Comparison of ENCODE assay signal across 16 cellular contexts in genomic region chr6:19408331-19408730, GRCh38.
A peak's percentile ranks its signal among the peaks of the same experiment; 100 is the strongest.
DNase-seq lines count a peak whose midpoint lies in the region; TF ChIP-seq lines count a peak whose summit lies in the region.
"Had no signal": no experiment of that assay in that cellular context is flagged by ENCODE, and none has a peak within 500 bp of the region (broad histone marks: within the 10 kb centered on the region; RNA-seq: fewer than 3 reads in every experiment).

No MANE protein-coding gene starts in this region.

- no peaks in the 10 kb centered on the region for H3K27me3 ChIP-seq in GM23248 (replicated peaks; ENCODE audit: insufficient read depth)
- H3K27me3 ChIP-seq: BLaER1 treated with 17β-estradiol and CSF1 and Interleukin-3, amounts not matched to agents 10 nM and 100 nM had no signal

- peaks cover 24% of the 10 kb centered on the region for H3K4me1 ChIP-seq in GM23248 (ENCODE audit: insufficient read depth)
- H3K4me1 ChIP-seq: BLaER1 treated with 17β-estradiol and CSF1 and Interleukin-3, amounts not matched to agents 10 nM and 100 nM; HAP-1 had no signal

- TF ChIP-seq CTCF in chondrocyte (IDR thresholded peaks at IDR 0.05) (no peak), fibroblast of villous mesenchyme (IDR thresholded peaks at IDR 0.05; ENCODE audit: insufficient read depth, low read depth, low read length) (no peak)

- 37% methylated on average over 3 of the region's 3 CpGs for WGBS in GM23248 (ENCODE audit: low coverage in 1 of 2, low lambda C conversion rate in 2 of 2, missing lambda C conversion rate in 2 of 2), 2 experiments

- peak; percentile 27 for DNase-seq in GM23248
- DNase-seq in NCI-H446 (lab: John Stamatoyannopoulos, UW) = peak; percentile 79 to 87
- no peak for DNase-seq in chondrocyte (ENCODE audit: low spot score)
- peak; percentile 11 for DNase-seq in fibroblast of villous mesenchyme (ENCODE audit: low read depth)
- DNase-seq in NCI-H345 (lab: John Stamatoyannopoulos, UW) = no peak
- DNase-seq in AML-193 (lab: John Stamatoyannopoulos, UW) = no peak
- no peak for DNase-seq in NCI-H1092 (lab: John Stamatoyannopoulos, UW)
- DNase-seq: DMS153; NCI-H1417; NCI-H2107; NCI-H510A; NK-92 treated with Interleukin-12 subunit alpha and Interleukin-12 subunit beta, amount 100 ng/mL, for 24 hours; OCI-M1 had no signal

- H3K4me1 Mint-ChIP-seq in chondrocyte (ENCODE audit: low read depth) = peaks cover 33% of the 10 kb centered on the region

- H3K9me3 ChIP-seq in GM23248 (ENCODE audit: low read depth) = no peaks in the 10 kb centered on the region
- H3K9me3 ChIP-seq: HAP-1 had no signal

- in situ Hi-C loops in GM23248 (cut with MboI) = no loop called here

- H3K79me2 ChIP-seq in GM23248 (ENCODE audit: insufficient read depth) = no peaks in the 10 kb centered on the region

- no peak overlapping the region for H3K9ac ChIP-seq in GM23248
- H3K9ac ChIP-seq: BLaER1 treated with 17β-estradiol and CSF1 and Interleukin-3, amounts not matched to agents 10 nM and 100 nM had no signal

- peaks cover 22% of the 10 kb centered on the region for H3K36me3 Mint-ChIP-seq in chondrocyte (ENCODE audit: low read depth)

- no peak overlapping the region for H3K4me2 ChIP-seq in GM23248 (ENCODE audit: unreplicated experiment)
- H3K4me2 ChIP-seq: BLaER1 treated with 17β-estradiol and CSF1 and Interleukin-3, amounts not matched to agents 10 nM and 100 nM had no signal

- peak overlapping the region; percentile 9 for H3K4me3 Mint-ChIP-seq in chondrocyte (ENCODE audit: unreplicated experiment)

- no peak overlapping the region for H2AFZ ChIP-seq in GM23248

- no peaks in the 10 kb centered on the region for H4K20me1 ChIP-seq in GM23248 (ENCODE audit: insufficient read depth)
- H4K20me1 ChIP-seq: BLaER1 treated with 17β-estradiol and CSF1 and Interleukin-3, amounts not matched to agents 10 nM and 100 nM had no signal

- H3K27ac Mint-ChIP-seq in chondrocyte (ENCODE audit: unreplicated experiment) = peak overlapping the region; percentile 80

- H3K9me3 Mint-ChIP-seq in chondrocyte (ENCODE audit: low read depth) = peaks cover 39% of the 10 kb centered on the region

- H3K4me3 ChIP-seq in GM23248 = no peak overlapping the region
- no peak overlapping the region for H3K4me3 ChIP-seq in fibroblast of villous mesenchyme (ENCODE audit: low read depth, low read length)
- H3K4me3 ChIP-seq: BLaER1 treated with 17β-estradiol and CSF1 and Interleukin-3, amounts not matched to agents 10 nM and 100 nM; GM12878; HAP-1 had no signal

- no peaks in the 10 kb centered on the region for H3K27me3 Mint-ChIP-seq in chondrocyte (ENCODE audit: low read depth)

- no peaks in the 10 kb centered on the region for H3K9me2 ChIP-seq in GM23248 (ENCODE audit: insufficient read depth)

- H3K36me3 ChIP-seq in GM23248 (ENCODE audit: low read depth) = no peaks in the 10 kb centered on the region
- H3K36me3 ChIP-seq: BLaER1 treated with 17β-estradiol and CSF1 and Interleukin-3, amounts not matched to agents 10 nM and 100 nM; HAP-1 had no signal

- H3F3A ChIP-seq in GM23248 (ENCODE audit: insufficient read depth) = peaks cover 10% of the 10 kb centered on the region

- no peak overlapping the region for H3K27ac ChIP-seq in GM23248
- H3K27ac ChIP-seq: BLaER1 treated with 17β-estradiol and CSF1 and Interleukin-3, amounts not matched to agents 10 nM and 100 nM had no signal

Comparison
In these comparisons a context has a peak if more than half of its experiments do, and no peak if none do; other contexts are left out.
1. DNase-seq: peak in GM23248 (single experiment), NCI-H446 (2 of 2) and fibroblast of villous mesenchyme (single experiment); none in chondrocyte (single experiment), NCI-H345 (single experiment), AML-193 (0 of 2) and NCI-H1092 (single experiment).